Comparison of ENCODE assay signal across 8 cellular contexts in the genomic region with DNA sequence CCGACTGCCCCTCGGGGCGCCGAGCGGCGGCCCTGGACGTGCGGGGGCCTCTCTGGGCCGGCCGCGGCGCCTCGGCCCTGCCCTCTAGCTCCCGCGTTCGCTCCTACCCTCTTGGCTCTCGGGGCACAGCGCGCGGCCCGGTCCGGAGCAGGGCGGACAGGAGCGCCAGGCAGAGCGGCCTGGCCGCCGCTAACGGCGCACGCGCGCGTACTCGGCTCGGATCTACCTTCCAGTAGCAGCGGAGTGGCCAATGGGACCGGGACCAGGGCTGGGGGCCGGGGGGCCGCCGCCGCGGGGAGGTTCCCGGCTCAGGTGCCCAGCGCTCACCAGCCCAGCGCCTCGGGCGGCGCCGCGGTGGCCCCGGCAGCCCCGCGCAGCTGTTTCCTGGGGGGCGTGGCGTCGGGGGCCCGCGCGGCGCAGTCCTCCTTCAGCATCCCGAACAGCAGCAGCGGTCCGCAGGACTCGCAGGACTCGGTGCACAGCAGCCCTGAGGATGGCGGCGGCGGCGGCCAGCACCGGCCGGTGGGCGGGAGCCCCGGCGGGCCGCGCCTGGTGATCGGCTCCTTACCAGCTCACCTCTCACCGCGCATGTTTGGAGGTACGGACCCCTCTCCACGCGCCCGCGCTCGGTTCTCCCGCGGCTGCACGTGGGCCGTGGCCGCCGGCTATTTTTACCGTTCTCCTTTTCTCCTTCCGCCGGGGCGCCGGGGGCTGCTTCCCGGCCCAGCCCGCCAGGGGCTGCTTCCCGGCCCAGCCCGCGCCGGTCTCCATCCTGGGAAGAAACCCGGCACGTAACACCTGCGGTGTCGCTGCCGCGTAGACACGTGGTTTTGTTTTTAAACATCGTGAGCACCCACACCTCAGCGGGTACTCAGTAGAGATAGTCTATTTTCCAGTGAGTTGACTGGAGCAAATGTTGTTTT.
DNase-seq lines count a peak whose midpoint lies in the region; ATAC-seq, FAIRE-seq and TF ChIP-seq lines count a peak whose summit lies in the region.
"Not testable (repeated sequence)": the region's sequence is repeated elsewhere in the genome, so short reads cannot be mapped to it uniquely, and the experiment has no call there.

No MANE protein-coding gene starts in this region.

- intact Hi-C loops in activated T-helper 2 cell treated with anti-CD3 and anti-CD28 coated beads, Interferon-gamma antibody, Interleukin-2, Interleukin-4, amounts not matched to agents 10 μg/mL and 5 μg/mL and 100 μg/mL, durations not matched to agents 14 hours and 24 hours and 36 hours (cut with micrococcal nuclease): not testable (repeated sequence)

- H3K4me3 ChIP-seq in fibroblast of lung (replicated peaks in 1 of 4; ENCODE audit: control extremely low read depth in 1 of 4, insufficient read depth in 1 of 4, low read depth in 3 of 4, low read length in 4 of 4): peak overlapping the region; percentile 45 to 65 (median 54)
- H3K4me3 ChIP-seq in muscle layer of colon (ENCODE audit: low read depth in 1 of 2, low read length in 2 of 2): peak overlapping the region; percentile 41 to 54

- H2AFZ ChIP-seq in fibroblast of lung (ENCODE audit: low read length): peak overlapping the region; percentile 67

- peak overlapping the region; percentile 69 for H3K9ac ChIP-seq in fibroblast of lung (ENCODE audit: insufficient read depth, low read length)
- not testable (repeated sequence) for H3K9ac ChIP-seq in muscle layer of colon (ENCODE audit: low read length)

- DNase-seq in DMS79 treated with DMSO at 0.1 percent for 48 hours (lab: John Stamatoyannopoulos, UW) (peak; percentile 42), RCC 7860 (ENCODE audit: low spot score) (peak; percentile 41), fibroblast of lung (ENCODE audit: low read depth in 2 of 2) (peak; percentile 52 to 65)
- peak; percentile 20 for DNase-seq in activated T-helper 2 cell treated with anti-CD3 and anti-CD28 coated beads, Interferon-gamma antibody, Interleukin-2, Interleukin-4, amounts not matched to agents 10 μg/mL and 5 μg/mL and 100 μg/mL, durations not matched to agents 14 hours and 24 hours and 36 hours (ENCODE audit: low spot score)
- peak; percentile 5 for DNase-seq in stimulated activated naive CD4-positive, alpha-beta T cell treated with Interleukin-2 at 50 U/mL for 16 hours (lab: John Stamatoyannopoulos, UW)

- not testable (repeated sequence) for H4K20me1 ChIP-seq in fibroblast of lung (ENCODE audit: control insufficient read depth, extremely low read depth, insufficient read depth, low read length)

- H3K27ac ChIP-seq in fibroblast of lung (ENCODE audit: insufficient read depth, low read length): peak overlapping the region; percentile 28
- H3K27ac ChIP-seq in muscle layer of colon (ENCODE audit: low read depth, low read length): peak overlapping the region; percentile 68

- peak; percentile 65 for ATAC-seq in GM21825 (IDR thresholded peaks at IDR 0.05; ENCODE audit: unreplicated experiment)

- peak overlapping the region; percentile 35 for H3K4me2 ChIP-seq in fibroblast of lung (ENCODE audit: extremely low read depth, insufficient read depth, low read length)

- not testable (repeated sequence) for H3K79me2 ChIP-seq in fibroblast of lung (ENCODE audit: control insufficient read depth, insufficient read depth, low read length)

- FAIRE-seq in RCC 7860 (lab: Jason Lieb, UNC): peak; percentile 40

- H3K4me1 Mint-ChIP-seq in IgD-negative memory B cell; activated T-helper 2 cell treated with anti-CD3 and anti-CD28 coated beads, Interferon-gamma antibody, Interleukin-2, Interleukin-4, amounts not matched to agents 10 μg/mL and 5 μg/mL and 100 μg/mL, durations not matched to agents 14 hours and 24 hours and 36 hours (ENCODE audit: low read depth): not testable (repeated sequence)

- H3K36me3 Mint-ChIP-seq in IgD-negative memory B cell; activated T-helper 2 cell treated with anti-CD3 and anti-CD28 coated beads, Interferon-gamma antibody, Interleukin-2, Interleukin-4, amounts not matched to agents 10 μg/mL and 5 μg/mL and 100 μg/mL, durations not matched to agents 14 hours and 24 hours and 36 hours (ENCODE audit: low read depth): not testable (repeated sequence)

- not testable (repeated sequence) for H3K27me3 ChIP-seq in fibroblast of lung (ENCODE audit: control insufficient read depth, insufficient read depth, low read length); muscle layer of colon (ENCODE audit: control insufficient read depth in 1 of 2, insufficient read depth in 2 of 2, low read length in 2 of 2)

- not testable (repeated sequence) for H3K4me1 ChIP-seq in fibroblast of lung (ENCODE audit: control insufficient read depth, extremely low read depth, insufficient read depth, low read length); muscle layer of colon (ENCODE audit: insufficient read depth, low read length)

- not testable (repeated sequence) for H3K9me3 ChIP-seq in fibroblast of lung (ENCODE audit: control insufficient read depth, insufficient read depth, low read depth, low read length); muscle layer of colon (ENCODE audit: low read length)

- TF ChIP-seq CTCF in fibroblast of lung (conservative IDR thresholded peaks at IDR 0.05 in 1 of 2, IDR thresholded peaks at IDR 0.05 in 1 of 2; ENCODE audit: low read depth in 1 of 2, low read length in 2 of 2): not testable (repeated sequence)

- H3K27ac Mint-ChIP-seq in IgD-negative memory B cell; activated T-helper 2 cell treated with anti-CD3 and anti-CD28 coated beads, Interferon-gamma antibody, Interleukin-2, Interleukin-4, amounts not matched to agents 10 μg/mL and 5 μg/mL and 100 μg/mL, durations not matched to agents 14 hours and 24 hours and 36 hours: not testable (repeated sequence)

- not testable (repeated sequence) for H3K27me3 Mint-ChIP-seq in IgD-negative memory B cell
- peaks cover 32% of the 10 kb centered on the region for H3K27me3 Mint-ChIP-seq in activated T-helper 2 cell treated with anti-CD3 and anti-CD28 coated beads, Interferon-gamma antibody, Interleukin-2, Interleukin-4, amounts not matched to agents 10 μg/mL and 5 μg/mL and 100 μg/mL, durations not matched to agents 14 hours and 24 hours and 36 hours (ENCODE audit: low read depth)

- H3K36me3 ChIP-seq in fibroblast of lung (ENCODE audit: control insufficient read depth, insufficient read depth, low read length); muscle layer of colon (ENCODE audit: insufficient read depth, low read length): not testable (repeated sequence)

- peak overlapping the region; percentile 67 to 91 (median 81) for H3K4me3 Mint-ChIP-seq in IgD-negative memory B cell
- H3K4me3 Mint-ChIP-seq in activated T-helper 2 cell treated with anti-CD3 and anti-CD28 coated beads, Interferon-gamma antibody, Interleukin-2, Interleukin-4, amounts not matched to agents 10 μg/mL and 5 μg/mL and 100 μg/mL, durations not matched to agents 14 hours and 24 hours and 36 hours (ENCODE audit: low read depth): peak overlapping the region; percentile 58

- not testable (repeated sequence) for H3K9me3 Mint-ChIP-seq in IgD-negative memory B cell; activated T-helper 2 cell treated with anti-CD3 and anti-CD28 coated beads, Interferon-gamma antibody, Interleukin-2, Interleukin-4, amounts not matched to agents 10 μg/mL and 5 μg/mL and 100 μg/mL, durations not matched to agents 14 hours and 24 hours and 36 hours

Comparison
In these comparisons a context has a peak if more than half of its experiments do, and no peak if none do; other contexts are left out.
1. Peak in every context shown above with its lines: DNase-seq, ATAC-seq, H3K4me3 ChIP-seq and H3K27ac ChIP-seq.
2. DNase-seq: peak in every context shown above with its lines; median percentile 58 in fibroblast of lung; 42 in DMS79 treated with DMSO at 0.1 percent for 48 hours; 41 in RCC 7860; 20 in activated T-helper 2 cell treated with anti-CD3 and anti-CD28 coated beads, Interferon-gamma antibody, Interleukin-2, Interleukin-4, amounts not matched to agents 10 μg/mL and 5 μg/mL and 100 μg/mL, durations not matched to agents 14 hours and 24 hours and 36 hours; 5 in stimulated activated naive CD4-positive, alpha-beta T cell treated with Interleukin-2 at 50 U/mL for 16 hours.